Comparison of ENCODE assay signal across 1 cellular context in the genomic region with DNA sequence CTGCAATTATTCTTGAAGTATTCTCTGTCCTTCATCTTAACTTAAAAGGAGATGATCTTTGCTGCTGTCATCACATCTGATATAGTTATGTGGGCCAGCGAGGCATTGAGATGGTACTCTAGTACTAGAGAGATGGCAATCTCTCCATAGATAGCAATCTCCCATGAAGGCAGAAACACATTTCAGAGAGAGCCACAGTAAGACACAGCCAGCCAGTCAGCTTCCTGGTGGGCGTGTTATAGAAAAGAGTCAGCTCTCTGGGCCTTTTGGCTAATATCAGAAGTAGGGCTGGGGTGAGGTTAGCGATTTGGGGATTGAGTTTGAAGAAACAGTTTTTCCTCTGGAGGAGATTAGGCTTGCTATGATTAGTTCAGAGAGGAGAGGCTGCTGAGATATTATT.
TF ChIP-seq lines count a peak whose summit lies in the region.

No MANE protein-coding gene starts in this region.

TF ChIP-seq in GM12878, 131 proteins besides CTCF, POLR2A, EP300 and RAD21:
- TF ChIP-seq ZBTB40 (IDR thresholded peaks at IDR 0.05; ENCODE audit: borderline replicate concordance) (no peak), JUNB (IDR thresholded peaks at IDR 0.05) (peak; percentile 13; the same call in 1 of the 2 replicates), FOXM1 (IDR thresholded peaks at IDR 0.05; ENCODE audit: low read depth, low read length) (no peak), BACH1 (IDR thresholded peaks at IDR 0.05; ENCODE audit: borderline replicate concordance) (no peak), POLR2AphosphoS5 (IDR thresholded peaks at IDR 0.05; ENCODE audit: low read length) (no peak), CBX3 (IDR thresholded peaks at IDR 0.05; ENCODE audit: borderline replicate concordance, low read depth) (no peak), RBBP5 (conservative IDR thresholded peaks at IDR 0.05) (no peak)
